8 cellular contexts compared by ENCODE assay signal in genomic region chr3:128153156-128154011, GRCh38. TPM values are rescaled to one million over a fixed set of nuclear protein-coding genes. Genes with fewer than 3 reads are reported as not detected.
DNase-seq lines count a peak whose midpoint lies in the region; ATAC-seq and TF ChIP-seq lines count a peak whose summit lies in the region.

Gene EEFSEC (plus strand): TSS chr3:128153481. CDS start chr3:128153508, 27 bp downstream.

- H3K27me3 ChIP-seq in IMR-90 (ENCODE audit: control insufficient read depth, insufficient read depth, low read length) (peaks cover 3% of the 10 kb centered on the region), PC-3 (ENCODE audit: low read length) (no peaks in the 10 kb centered on the region), esophagus (ENCODE audit: control insufficient read depth in 1 of 2, insufficient read depth in 2 of 2, low read length in 2 of 2) (no peaks in the 10 kb centered on the region), muscle layer of duodenum (ENCODE audit: low read depth, low read length) (no peaks in the 10 kb centered on the region)

- H3K14ac ChIP-seq in IMR-90 (replicated peaks; ENCODE audit: low read depth, low read length), result peak within 1 kb of the TSS; percentile 52

- intact Hi-C loops in IMR-90 (cut with micrococcal nuclease), result no loop called here
- intact Hi-C loops in PC-3 (cut with micrococcal nuclease), result loop anchor here (1.0 kb wide), 1 partner anchor 29 kb away; no protein-coding TSS in a partner anchor

- no peak for TF ChIP-seq RAD21 in IMR-90 (IDR thresholded peaks at IDR 0.05; ENCODE audit: low read length)

- no TSS peak for BruUV-seq in IMR-90 (replicated peaks; lab: Mats Ljungman, UMichigan)
- TSS peak; percentile 40 for BruUV-seq in PC-3 (replicated peaks; lab: Mats Ljungman, UMichigan)

- peak within 1 kb of the TSS; percentile 78 for H2BK120ac ChIP-seq in IMR-90 (ENCODE audit: low read depth, low read length)

- peak within 1 kb of the TSS; percentile 68 for H3K23ac ChIP-seq in IMR-90 (ENCODE audit: low read depth, low read length)

- no peak within 1 kb of the TSS; the same call in 1 of the 2 replicates for H2AK5ac ChIP-seq in IMR-90 (ENCODE audit: low read depth, low read length)

- peak within 1 kb of the TSS; percentile 22 for H3K18ac ChIP-seq in IMR-90 (ENCODE audit: low read depth, low read length)

- peak within 1 kb of the TSS; percentile 75 for H4K5ac ChIP-seq in IMR-90 (ENCODE audit: low read depth, low read length)

- no peaks in the 10 kb centered on the region for H3F3A ChIP-seq in PC-3 (ENCODE audit: low read length, unreplicated experiment)

- ATAC-seq in GM21529 (IDR thresholded peaks at IDR 0.05; ENCODE audit: unreplicated experiment) (peak; percentile 91), IMR-90 (ENCODE audit: low read depth) (peak; percentile 95), PC-3 (peak; percentile 93)

- peak within 1 kb of the TSS; percentile 78 for H2AK9ac ChIP-seq in IMR-90 (replicated peaks; ENCODE audit: low read depth, low read length, poor library complexity)

- peak within 1 kb of the TSS; percentile 96 to 97 for H4K8ac ChIP-seq in IMR-90 (ENCODE audit: low read depth in 2 of 2, low read length in 2 of 2)

- DNase-seq in DMS53 (lab: John Stamatoyannopoulos, UW) (peak; percentile 89), IMR-90 (peak; percentile 83), PC-3 (peak; percentile 73)
- peak; percentile 90 for DNase-seq in activated T-cell treated with anti-CD3 and anti-CD28 coated beads, Interleukin-2, amount 50 U/mL, for 1 hour
- DNase-seq in stimulated activated CD8-positive, alpha-beta memory T cell treated with anti-CD3 and anti-CD28 coated beads, Interleukin-7, amount 100 ng/mL, for 24 hours (ENCODE audit: low read depth), result peak; percentile 77

- CTCF ChIA-PET in IMR-90 (lab: Yijun Ruan, JAX) (interaction anchor here (0.6 kb wide), 1 partner anchor 328 kb away, joined by 5 read pairs; no protein-coding TSS in a partner anchor), PC-3 (lab: Charles Lee) (no interaction called here)

- H2BK15ac ChIP-seq in IMR-90 (ENCODE audit: low read depth, low read length), result peak within 1 kb of the TSS; percentile 64; the same call in 1 of the 3 replicates

- peak within 1 kb of the TSS; percentile 82 for H3K4ac ChIP-seq in IMR-90 (ENCODE audit: low read depth, low read length)

- peak within 1 kb of the TSS; percentile 70; the same call in 1 of the 2 replicates for H2BK20ac ChIP-seq in IMR-90 (ENCODE audit: low read depth, low read length)

- H2AFZ ChIP-seq in IMR-90 (replicated peaks; ENCODE audit: low read length, poor library complexity) (peak within 1 kb of the TSS; percentile 99), PC-3 (ENCODE audit: low read length) (peak within 1 kb of the TSS; percentile 96)

- TF ChIP-seq CTCF in IMR-90 (conservative IDR thresholded peaks at IDR 0.05; ENCODE audit: low read depth, low read length) (no peak), PC-3 (conservative IDR thresholded peaks at IDR 0.05; ENCODE audit: low read depth, low read length) (no peak)

- 0% methylated on average over 44 of the region's 95 CpGs; no CpG with 5 or more reads in 1 of the 2 experiments for WGBS in IMR-90 (ENCODE audit: extremely low coverage in 2 of 2, insufficient read length in 1 of 2), 2 experiments
- WGBS in esophagus, 2 donors, result 0% methylated on average over 86 to 95 of the region's 95 CpGs

- in situ Hi-C loops in IMR-90 (cut with MboI; ENCODE audit: low sequenced_read_pairs), result no loop called here

- H3K27ac ChIP-seq in IMR-90 (ENCODE audit: insufficient read depth, low read length), result peak within 1 kb of the TSS; percentile 70
- H3K27ac ChIP-seq in PC-3 (ENCODE audit: low read length), result peak within 1 kb of the TSS; percentile 32; the same call in 1 of the 2 replicates
- H3K27ac ChIP-seq in esophagus (ENCODE audit: low read depth in 2 of 2, low read length in 1 of 2), result peak within 1 kb of the TSS; percentile 72 to 85
- H3K27ac ChIP-seq in muscle layer of duodenum (ENCODE audit: low read length), result peak within 1 kb of the TSS; percentile 41

- H3K4me3 ChIP-seq in IMR-90 (ENCODE audit: insufficient read depth, low read depth, low read length), result peak within 1 kb of the TSS; percentile 90
- H3K4me3 ChIP-seq in PC-3 (ENCODE audit: low read length), result peak within 1 kb of the TSS; percentile 75
- H3K4me3 ChIP-seq in esophagus (ENCODE audit: low read depth in 1 of 2, low read length in 2 of 2), result peak within 1 kb of the TSS; percentile 54 to 89
- H3K4me3 ChIP-seq in muscle layer of duodenum (ENCODE audit: low read depth in 1 of 2, low read length in 2 of 2), result peak within 1 kb of the TSS; percentile 63 to 83

- no peaks in the 10 kb centered on the region for H3K9me1 ChIP-seq in IMR-90 (ENCODE audit: insufficient read depth, low read length)

- dilution Hi-C loops in IMR-90 (cut with HindIII; ENCODE audit: low sequenced_read_pairs, unreplicated experiment), result no loop called here

- H3K9me2 ChIP-seq in PC-3 (replicated peaks; ENCODE audit: low read length), result no peaks in the 10 kb centered on the region

- peak within 1 kb of the TSS; percentile 60 for H2BK5ac ChIP-seq in IMR-90 (ENCODE audit: low read depth, low read length, poor library complexity, severe bottlenecking)

- H4K91ac ChIP-seq in IMR-90 (ENCODE audit: insufficient read depth, low read depth, low read length), result peak within 1 kb of the TSS; percentile 79

- peak within 1 kb of the TSS; percentile 96 for H3K4me2 ChIP-seq in IMR-90 (ENCODE audit: low read depth, low read length)
- H3K4me2 ChIP-seq in PC-3 (ENCODE audit: low read length), result peak within 1 kb of the TSS; percentile 94

- no peaks in the 10 kb centered on the region for H4K20me1 ChIP-seq in IMR-90 (ENCODE audit: insufficient read depth, low read length)
- no peaks in the 10 kb centered on the region for H4K20me1 ChIP-seq in PC-3 (ENCODE audit: low read length)

- 0 out of 2 replicates have a peak, but pooled peaks cover 2% of the 10 kb centered on the region for H3K4me1 ChIP-seq in IMR-90 (ENCODE audit: control insufficient read depth, insufficient read depth, low read length)
- H3K4me1 ChIP-seq in PC-3 (ENCODE audit: insufficient read depth, low read length), result no peaks in the 10 kb centered on the region
- no peaks in the 10 kb centered on the region for H3K4me1 ChIP-seq in esophagus (ENCODE audit: control insufficient read depth in 2 of 2, insufficient read depth in 2 of 2, low read length in 1 of 2)
- H3K4me1 ChIP-seq in muscle layer of duodenum (ENCODE audit: control insufficient read depth in 1 of 2, insufficient read depth in 2 of 2, low read length in 2 of 2), result peaks cover 0 to 7% of the 10 kb centered on the region in 2 donors

- H3K56ac ChIP-seq in IMR-90 (ENCODE audit: extremely low read depth, insufficient read depth, low read length), result peak within 1 kb of the TSS; percentile 38; the same call in 1 of the 2 replicates

- H3K9ac ChIP-seq in IMR-90 (ENCODE audit: low read depth, low read length), result peak within 1 kb of the TSS; percentile 88
- H3K9ac ChIP-seq in PC-3 (ENCODE audit: low read length), result peak within 1 kb of the TSS; percentile 87

- peaks cover 26% of the 10 kb centered on the region for H3K79me2 ChIP-seq in PC-3 (ENCODE audit: low read length)

- TF ChIP-seq POLR2A in IMR-90 (IDR thresholded peaks at IDR 0.05; ENCODE audit: low read depth, low read length), result peak; percentile 43; the same call in 1 of the 2 replicates

- H3K36me3 ChIP-seq in IMR-90 (ENCODE audit: control insufficient read depth, insufficient read depth, low read length) (peaks cover 1% of the 10 kb centered on the region), PC-3 (ENCODE audit: low read depth, low read length) (peaks cover 23% of the 10 kb centered on the region), esophagus (ENCODE audit: control insufficient read depth in 2 of 2, insufficient read depth in 2 of 2, low read length in 1 of 2) (no peaks in the 10 kb centered on the region), muscle layer of duodenum (ENCODE audit: control insufficient read depth in 1 of 2, insufficient read depth in 2 of 2, low read length in 2 of 2) (peaks cover 0 to 13% of the 10 kb centered on the region in 2 donors)

- peaks cover 2% of the 10 kb centered on the region; the same call in 1 of the 2 replicates for H3K9me3 ChIP-seq in IMR-90 (ENCODE audit: control insufficient read depth, insufficient read depth, low read length)
- no peaks in the 10 kb centered on the region for H3K9me3 ChIP-seq in PC-3 (ENCODE audit: low read length)
- H3K9me3 ChIP-seq in esophagus (ENCODE audit: control insufficient read depth in 2 of 2, insufficient read depth in 1 of 2, low read depth in 1 of 2, low read length in 1 of 2), result no peaks in the 10 kb centered on the region
- no peaks in the 10 kb centered on the region for H3K9me3 ChIP-seq in muscle layer of duodenum (ENCODE audit: control insufficient read depth in 1 of 2, low read length in 2 of 2)

- peaks cover 12 to 20% of the 10 kb centered on the region in 2 experiments for H3K79me1 ChIP-seq in IMR-90 (ENCODE audit: low read depth in 1 of 2, low read length in 2 of 2)

- POLR2A ChIA-PET in IMR-90 (lab: Charles Lee; ENCODE audit: unreplicated experiment), result interaction anchor here (0.6 to 1.1 kb wide), 2 partner anchors 34 to 128 kb away, joined by 3 to 7 read pairs; no protein-coding TSS in a partner anchor
- POLR2A ChIA-PET in PC-3 (lab: Charles Lee; ENCODE audit: unreplicated experiment), result interaction anchor here (0.6 to 1.0 kb wide), 5 partner anchors 30 to 385 kb away, joined by 3 to 14 read pairs (median 3); partner anchors contain the start of gene RUVBL1

TF ChIP-seq in IMR-90, 13 proteins besides CTCF, POLR2A, EP300 and RAD21:
- TF ChIP-seq MAZ (IDR thresholded peaks at IDR 0.05; ENCODE audit: borderline replicate concordance, low read depth, low read length), result peak; percentile 49; the same call in 1 of the 2 replicates
- TF ChIP-seq MXI1 (IDR thresholded peaks at IDR 0.05; ENCODE audit: borderline replicate concordance, low read depth, low read length), result peak; percentile 50; the same call in 1 of the 2 replicates
- TF ChIP-seq BHLHE40 (IDR thresholded peaks at IDR 0.05; ENCODE audit: low read depth, low read length), result peak; percentile 38; the same call in 1 of the 2 replicates
- TF ChIP-seq USF2 (IDR thresholded peaks at IDR 0.05; ENCODE audit: low read depth, low read length), result peak; percentile 16; the same call in 1 of the 2 replicates
- TF ChIP-seq FOS (IDR thresholded peaks at IDR 0.05; ENCODE audit: low read depth, low read length), result no peak
- no peak for TF ChIP-seq RFX5 (IDR thresholded peaks at IDR 0.05; ENCODE audit: low read depth, low read length)
TF ChIP-seq in IMR-90: peak in this region for 4.

RNA-seq across cellular contexts. Expression of gene EEFSEC, which starts in this region (rescaled TPM):
- total RNA-seq in IMR-90 (2012; rRNA removed), result 4.4 and 4.5 TPM in 2 replicates
- 9.3 and 10.6 TPM in 2 replicates for polyA plus RNA-seq in IMR-90 (2012; rRNA removed)
- 5.9 and 11.2 TPM in 2 replicates for polyA plus RNA-seq in IMR-90 (2012; cell fraction: cytosol; rRNA removed)
- 7.5 and 15.5 TPM in 2 replicates for polyA plus RNA-seq in IMR-90 (2012; cell fraction: nucleus; rRNA removed; ENCODE audit: low replicate concordance)
- 9.6 and 11.6 TPM in 2 replicates for total RNA-seq in PC-3 (2014; rRNA removed)
- polyA plus RNA-seq in esophagus, result 1 to 10 TPM; 6.1 to 10.0 TPM

Comparison
In these comparisons a context has a peak if more than half of its experiments do, and no peak if none do; other contexts are left out.
1. Peak in every context shown above with its lines: DNase-seq, ATAC-seq, H3K4me3 ChIP-seq and H3K27ac ChIP-seq.